ENCODE assay signal across 16 cellular contexts in the genomic region with DNA sequence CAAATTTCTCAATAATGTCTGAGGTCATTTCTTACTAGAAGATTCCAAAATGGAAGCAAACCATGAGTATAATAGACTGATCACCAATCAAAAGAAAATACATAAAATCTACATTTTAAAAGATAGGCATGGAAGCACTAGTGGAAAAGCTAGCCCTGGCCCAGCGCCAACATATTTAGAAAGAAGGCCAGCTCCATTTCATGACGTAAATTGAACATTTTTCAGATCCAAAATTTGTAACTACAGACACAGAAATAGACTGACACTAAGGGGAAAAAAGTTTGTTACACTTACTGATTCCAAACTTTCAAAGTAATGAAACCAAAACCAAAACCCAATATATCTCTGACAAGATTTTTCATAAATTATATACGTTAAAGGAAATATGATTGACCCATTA.
"Had no signal": no experiment of that assay in that cellular context is flagged by ENCODE, and none has a peak within 500 bp of the region (broad histone marks: within the 10 kb centered on the region; RNA-seq: fewer than 3 reads in every experiment).

No MANE protein-coding gene starts in this region.

- H3K4me3 Mint-ChIP-seq: activated naive CD8-positive, alpha-beta T cell treated with anti-CD3 and anti-CD28 coated beads for 36 hours; activated T-helper 1 cell treated with anti-CD3 and anti-CD28 coated beads, Interleukin-12 subunit alpha, Interleukin-12 subunit beta, Interleukin-2, Interleukin-4 antibody, amounts not matched to agents 30 ng/mL and 10 ng/mL and 1 ng/mL, durations not matched to agents 14 hours and 24 hours and 36 hours; effector memory CD8-positive, alpha-beta T cell; mesothelial cell of epicardium; nephron progenitor cell had no signal

- H3K4me1 ChIP-seq: lower lobe of right lung, upper lobe of left lung had no signal

- DNase-seq: activated CD4-positive, alpha-beta T cell treated with anti-CD3 and anti-CD28 coated beads, Interleukin-2, amount 50 U/mL, for 1 hour; activated naive CD8-positive, alpha-beta T cell treated with anti-CD3 and anti-CD28 coated beads for 36 hours; brain microvascular endothelial cell; dermis blood vessel endothelial cell; effector memory CD8-positive, alpha-beta T cell; glutamatergic neuron; kidney glomerular epithelial cell; lower lobe of right lung; nephron progenitor cell; stimulated activated CD4-positive, alpha-beta T cell treated with anti-CD3 and anti-CD28 coated beads, Interleukin-15, amount 100 ng/mL, for 24 hours; stimulated activated CD4-positive, alpha-beta T cell treated with anti-CD3 and anti-CD28 coated beads, Interleukin-4, amount 100 ng/mL, for 24 hours; stimulated activated naive CD4-positive, alpha-beta T cell; upper lobe of left lung had no signal

- H3K4me1 Mint-ChIP-seq: activated naive CD8-positive, alpha-beta T cell treated with anti-CD3 and anti-CD28 coated beads for 36 hours; mesothelial cell of epicardium; nephron progenitor cell had no signal

- H3K27me3 Mint-ChIP-seq: activated naive CD8-positive, alpha-beta T cell treated with anti-CD3 and anti-CD28 coated beads for 36 hours; effector memory CD8-positive, alpha-beta T cell had no signal

- H3K36me3 ChIP-seq: brain microvascular endothelial cell, lower lobe of right lung, upper lobe of left lung had no signal

- H3K4me3 ChIP-seq: lower lobe of right lung, skin epidermis, upper lobe of left lung had no signal

- H3K9me3 Mint-ChIP-seq: activated naive CD8-positive, alpha-beta T cell treated with anti-CD3 and anti-CD28 coated beads for 36 hours; activated T-helper 1 cell treated with anti-CD3 and anti-CD28 coated beads, Interleukin-12 subunit alpha, Interleukin-12 subunit beta, Interleukin-2, Interleukin-4 antibody, amounts not matched to agents 30 ng/mL and 10 ng/mL and 1 ng/mL, durations not matched to agents 14 hours and 24 hours and 36 hours; mesothelial cell of epicardium had no signal

- H3K36me3 Mint-ChIP-seq: activated naive CD8-positive, alpha-beta T cell treated with anti-CD3 and anti-CD28 coated beads for 36 hours had no signal

- H3K27ac Mint-ChIP-seq: activated naive CD8-positive, alpha-beta T cell treated with anti-CD3 and anti-CD28 coated beads for 36 hours; activated T-helper 1 cell treated with anti-CD3 and anti-CD28 coated beads, Interleukin-12 subunit alpha, Interleukin-12 subunit beta, Interleukin-2, Interleukin-4 antibody, amounts not matched to agents 30 ng/mL and 10 ng/mL and 1 ng/mL, durations not matched to agents 14 hours and 24 hours and 36 hours; effector memory CD8-positive, alpha-beta T cell; mesothelial cell of epicardium; nephron progenitor cell had no signal

- H3K27ac ChIP-seq: brain microvascular endothelial cell, lower lobe of right lung, upper lobe of left lung had no signal

- ATAC-seq: effector memory CD8-positive, alpha-beta T cell; lower lobe of right lung had no signal

- H3K9me3 ChIP-seq: lower lobe of right lung, upper lobe of left lung had no signal

- H3K27me3 ChIP-seq: brain microvascular endothelial cell, upper lobe of left lung had no signal
